ENCODE assay signal across 14 cellular contexts in the genomic region with DNA sequence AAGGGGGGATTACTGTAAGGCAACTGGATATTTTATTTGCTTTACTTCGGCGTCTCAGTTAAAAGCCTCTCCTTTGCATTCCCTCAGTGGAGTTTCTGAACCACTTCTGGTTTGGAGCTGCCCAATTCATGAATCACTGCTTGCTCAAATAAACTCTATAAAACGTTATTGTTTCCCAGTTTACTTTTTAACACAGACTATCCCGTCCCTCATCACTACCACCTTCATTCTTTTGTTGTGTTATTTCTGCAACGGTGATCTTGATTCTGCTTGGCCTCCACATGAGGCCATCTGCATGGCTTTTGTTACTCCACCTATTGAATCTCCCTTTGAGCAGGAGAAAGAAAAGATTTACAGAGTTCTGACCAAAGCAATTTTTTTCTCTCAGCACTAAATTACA.
"Had no signal": no experiment of that assay in that cellular context is flagged by ENCODE, and none has a peak within 500 bp of the region (broad histone marks: within the 10 kb centered on the region; RNA-seq: fewer than 3 reads in every experiment).

No MANE protein-coding gene starts in this region.

- H3K4me1 Mint-ChIP-seq: activated naive CD8-positive, alpha-beta T cell treated with anti-CD3 and anti-CD28 coated beads, Interleukin-2, amount 50 U/mL, for 24 hours; naive thymus-derived CD8-positive, alpha-beta T cell had no signal

- H3K27me3 ChIP-seq: cardiac muscle cell, gastroesophageal sphincter, hepatocyte, sigmoid colon had no signal

- H3K27me3 Mint-ChIP-seq: activated naive CD8-positive, alpha-beta T cell treated with anti-CD3 and anti-CD28 coated beads, Interleukin-2, amount 50 U/mL, for 24 hours; type B pancreatic cell had no signal

- H3K4me3 ChIP-seq: cardiac muscle cell, gastroesophageal sphincter, hepatocyte, sigmoid colon had no signal

- H2AFZ ChIP-seq: hepatocyte had no signal

- H3K36me3 Mint-ChIP-seq: activated CD4-positive, alpha-beta memory T cell treated with anti-CD3 and anti-CD28 coated beads for 36 hours; naive thymus-derived CD8-positive, alpha-beta T cell; type B pancreatic cell had no signal

- DNase-seq: activated CD4-positive, alpha-beta memory T cell treated with anti-CD3 and anti-CD28 coated beads for 36 hours; activated effector memory CD4-positive, alpha-beta T cell treated with anti-CD3 and anti-CD28 coated beads, Interleukin-2, amount 50 U/mL, for 16 hours; activated naive CD8-positive, alpha-beta T cell treated with anti-CD3 and anti-CD28 coated beads, Interleukin-2, amount 50 U/mL, for 24 hours; activated T-cell treated with anti-CD3 and anti-CD28 coated beads, Interleukin-2, amount 50 U/mL, for 4 hours; left cardiac atrium; naive thymus-derived CD8-positive, alpha-beta T cell; sigmoid colon; stimulated activated CD4-positive, alpha-beta T cell treated with anti-CD3 and anti-CD28 coated beads, Interleukin-12 subunit alpha, Interleukin-12 subunit beta, amount 100 ng/mL, for 4 hours; stimulated activated naive CD4-positive, alpha-beta T cell; SW 1271 had no signal

- H3K9me3 Mint-ChIP-seq: activated CD4-positive, alpha-beta memory T cell treated with anti-CD3 and anti-CD28 coated beads for 36 hours; activated naive CD8-positive, alpha-beta T cell treated with anti-CD3 and anti-CD28 coated beads, Interleukin-2, amount 50 U/mL, for 24 hours; activated T-cell treated with anti-CD3 and anti-CD28 coated beads, Interleukin-2, amount 50 U/mL, for 4 hours; naive thymus-derived CD8-positive, alpha-beta T cell had no signal

- H3K4me1 ChIP-seq: sigmoid colon had no signal

- H3K27ac Mint-ChIP-seq: activated CD4-positive, alpha-beta memory T cell treated with anti-CD3 and anti-CD28 coated beads for 36 hours; activated naive CD8-positive, alpha-beta T cell treated with anti-CD3 and anti-CD28 coated beads, Interleukin-2, amount 50 U/mL, for 24 hours; naive thymus-derived CD8-positive, alpha-beta T cell; type B pancreatic cell had no signal

- ATAC-seq: activated naive CD8-positive, alpha-beta T cell treated with anti-CD3 and anti-CD28 coated beads, Interleukin-2, amount 50 U/mL, for 24 hours; activated T-cell treated with anti-CD3 and anti-CD28 coated beads, Interleukin-2, amount 50 U/mL, for 4 hours; gastroesophageal sphincter; left cardiac atrium; naive thymus-derived CD8-positive, alpha-beta T cell had no signal

- H3K36me3 ChIP-seq: cardiac muscle cell, gastroesophageal sphincter, sigmoid colon had no signal

- H3K27ac ChIP-seq: cardiac muscle cell, hepatocyte, sigmoid colon had no signal

- H3K9me3 ChIP-seq: gastroesophageal sphincter, sigmoid colon had no signal

- H3K4me3 Mint-ChIP-seq: activated CD4-positive, alpha-beta memory T cell treated with anti-CD3 and anti-CD28 coated beads for 36 hours; activated naive CD8-positive, alpha-beta T cell treated with anti-CD3 and anti-CD28 coated beads, Interleukin-2, amount 50 U/mL, for 24 hours; activated T-cell treated with anti-CD3 and anti-CD28 coated beads, Interleukin-2, amount 50 U/mL, for 4 hours; naive thymus-derived CD8-positive, alpha-beta T cell; type B pancreatic cell had no signal

- H3K4me2 ChIP-seq: hepatocyte had no signal

- H3K79me2 ChIP-seq: hepatocyte had no signal
